22 cellular contexts compared by ENCODE assay signal in the genomic region with DNA sequence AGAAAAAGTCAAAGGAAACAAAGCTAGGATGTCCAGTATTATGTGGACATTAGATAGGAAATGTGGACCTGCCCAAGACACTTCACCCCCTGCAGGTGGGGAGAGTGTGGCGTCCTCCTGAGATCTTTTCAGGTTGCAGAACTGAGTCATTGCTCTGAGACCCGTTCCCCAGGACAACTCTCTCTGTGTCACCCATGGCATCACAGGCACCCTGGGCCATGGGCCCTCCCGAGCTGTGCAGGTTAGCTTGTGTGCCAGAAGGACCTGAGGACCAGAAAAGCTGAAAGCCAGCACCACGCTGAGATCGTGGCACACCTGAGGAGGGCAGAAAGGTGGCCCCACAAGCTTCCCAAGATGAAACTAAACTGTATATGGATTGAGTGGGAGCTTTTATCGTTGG.
"Had no signal": no experiment of that assay in that cellular context is flagged by ENCODE, and none has a peak within 500 bp of the region (broad histone marks: within the 10 kb centered on the region; RNA-seq: fewer than 3 reads in every experiment).

No MANE protein-coding gene starts in this region.

- ATAC-seq: activated T-cell treated with anti-CD3 and anti-CD28 coated beads, Interleukin-2, amount 50 U/mL, for 4 hours; T-cell had no signal

- DNase-seq: activated CD4-positive, alpha-beta memory T cell treated with anti-CD3 and anti-CD28 coated beads for 36 hours; activated CD4-positive, alpha-beta T cell treated with anti-CD3 and anti-CD28 coated beads, Interleukin-2, amount 10 ng/mL, durations not matched to agents 7 days and 5 days; activated CD4-positive, CD25-positive, alpha-beta regulatory T cell; activated CD8-positive, alpha-beta memory T cell treated with anti-CD3 and anti-CD28 coated beads for 24 hours; activated gamma-delta T cell; activated naive CD4-positive, alpha-beta T cell treated with anti-CD3 and anti-CD28 coated beads for 36 hours; activated T-cell treated with anti-CD3 and anti-CD28 coated beads, Interleukin-2, amount 50 U/mL, for 4 hours; KG1; NCI-H1092; NCI-H1417; NCI-H2029; NCI-H2107; NCI-H345; NCI-H510A; NCI-H526 treated with DMSO at 0.1 percent for 48 hours; NCI-H82; T-cell; T-helper 2 cell; T1000 had no signal

- FAIRE-seq: astrocyte, TTC549 had no signal

- H3K27ac ChIP-seq: SK-N-MC had no signal

- H3K4me3 ChIP-seq: SK-N-MC had no signal
